In genomic region chr11:19790831-19791552, GRCh38 we compare ENCODE assay signal across 1 cellular context.
TF ChIP-seq lines count a peak whose summit lies in the region.

No MANE protein-coding gene starts in this region.

TF ChIP-seq in WTC11, 78 proteins besides CTCF, POLR2A, EP300 and RAD21 (continued from another document):
- TF ChIP-seq RELA (CRISPR knock-in tag; IDR thresholded peaks at IDR 0.05; ENCODE audit: borderline replicate concordance) (no peak), ZNF671 (CRISPR knock-in tag; IDR thresholded peaks at IDR 0.05) (no peak), ESRRA (CRISPR knock-in tag; IDR thresholded peaks at IDR 0.05; ENCODE audit: borderline replicate concordance) (no peak), FOXP1 (CRISPR knock-in tag; IDR thresholded peaks at IDR 0.05; ENCODE audit: borderline replicate concordance) (no peak), ZNF263 (CRISPR knock-in tag; IDR thresholded peaks at IDR 0.05; ENCODE audit: low read depth) (no peak), NFE2L1 (CRISPR knock-in tag; IDR thresholded peaks at IDR 0.05) (no peak), NR2C2 (CRISPR knock-in tag; IDR thresholded peaks at IDR 0.05) (no peak), ZMAT4 (CRISPR knock-in tag; IDR thresholded peaks at IDR 0.05) (no peak), NFYB (CRISPR knock-in tag; conservative IDR thresholded peaks at IDR 0.05; ENCODE audit: low read depth) (no peak), FOXP4 (CRISPR knock-in tag; IDR thresholded peaks at IDR 0.05) (0 out of 2 replicates have a peak, but pooled peaks have one; percentile 47), MAX (CRISPR knock-in tag; IDR thresholded peaks at IDR 0.05) (peak; percentile 48; the same call in 1 of the 2 replicates), HMGA2 (CRISPR knock-in tag; IDR thresholded peaks at IDR 0.05) (no peak), CREM (CRISPR knock-in tag; IDR thresholded peaks at IDR 0.05) (no peak), SMAD4 (CRISPR knock-in tag; IDR thresholded peaks at IDR 0.05) (no peak), USF2 (CRISPR knock-in tag; IDR thresholded peaks at IDR 0.05) (0 out of 2 replicates have a peak, but pooled peaks have one; percentile 17), AFF4 (CRISPR knock-in tag; IDR thresholded peaks at IDR 0.05; ENCODE audit: borderline replicate concordance) (no peak), FOXK1 (CRISPR knock-in tag; IDR thresholded peaks at IDR 0.05) (no peak), SP1 (CRISPR knock-in tag; conservative IDR thresholded peaks at IDR 0.05) (peak; percentile 71), ZNF423 (CRISPR knock-in tag; IDR thresholded peaks at IDR 0.05) (peak; percentile 93)
